22 cellular contexts compared by ENCODE assay signal in genomic region chr9:101247297-101247696, GRCh38.
"Had no signal": no experiment of that assay in that cellular context is flagged by ENCODE, and none has a peak within 500 bp of the region (broad histone marks: within the 10 kb centered on the region; RNA-seq: fewer than 3 reads in every experiment).

No MANE protein-coding gene starts in this region.

- H3K4me3 ChIP-seq: K562 had no signal

- FAIRE-seq: HepG2, K562 had no signal

- DNase-seq: IMR-90; NCI-H1092 treated with DMSO at 0.1 percent for 48 hours; NCI-H1436; NCI-H187; NCI-H2029; NCI-H2081 treated with DMSO at 0.1 percent for 48 hours; NCI-H2171; NCI-H226; NCI-H446; NCI-H510A; NCI-H524 treated with DMSO at 0.1 percent for 48 hours; NCI-H69; NCI-H774; NK-92 treated with Interleukin-12 subunit alpha and Interleukin-12 subunit beta, amount 100 ng/mL, for 24 hours; PC-3; SHP77; SK-N-SH; SW 1271; T-cell had no signal

- ATAC-seq: HepG2, K562, Panc1, PC-3, T-cell had no signal
